In the genomic region with DNA sequence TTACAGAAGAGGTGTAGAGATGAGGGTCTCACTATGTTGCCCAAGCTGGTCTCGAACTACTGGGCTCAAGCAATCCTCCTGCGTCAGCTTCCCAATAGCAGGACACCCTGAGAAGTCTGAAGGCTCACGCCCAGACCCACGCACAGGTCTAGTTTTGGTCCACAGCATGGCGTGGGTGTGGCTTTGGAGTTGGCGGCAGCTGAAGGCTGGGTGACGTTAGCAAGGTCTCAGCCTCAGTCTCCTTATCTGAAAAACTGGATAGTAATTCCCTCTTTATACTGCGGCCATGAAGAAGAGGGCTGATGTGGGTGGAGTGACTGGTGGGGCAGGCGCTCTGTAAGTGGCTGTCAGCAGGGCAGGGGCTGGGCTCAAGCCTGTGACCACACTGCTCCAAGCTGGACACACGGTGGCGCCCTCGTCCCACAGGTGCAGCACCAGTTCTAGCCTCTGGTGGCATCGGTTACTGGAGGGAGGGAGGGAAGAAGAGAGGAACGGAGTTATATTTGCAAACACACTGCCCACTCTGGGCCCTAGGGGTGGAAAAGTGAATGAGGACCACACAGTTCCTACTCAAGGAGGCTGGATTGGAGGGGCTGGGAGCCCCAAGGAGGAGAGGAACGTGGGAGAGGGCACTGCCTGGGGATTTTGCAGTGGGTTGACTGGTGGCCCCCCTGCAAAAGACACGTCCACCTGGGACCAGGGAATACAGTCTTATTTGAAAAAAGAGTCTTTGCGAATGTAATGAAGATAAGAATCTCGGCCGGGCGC, we compare ENCODE assay signal across 1 cellular context.
A peak's percentile ranks its signal among the peaks of the same experiment; 100 is the strongest.
TF ChIP-seq lines count a peak whose summit lies in the region.

No MANE protein-coding gene starts in this region.

TF ChIP-seq in HepG2, 621 proteins besides CTCF, POLR2A, EP300 and RAD21 (continued from another document):
- TF ChIP-seq, protein P1, sequence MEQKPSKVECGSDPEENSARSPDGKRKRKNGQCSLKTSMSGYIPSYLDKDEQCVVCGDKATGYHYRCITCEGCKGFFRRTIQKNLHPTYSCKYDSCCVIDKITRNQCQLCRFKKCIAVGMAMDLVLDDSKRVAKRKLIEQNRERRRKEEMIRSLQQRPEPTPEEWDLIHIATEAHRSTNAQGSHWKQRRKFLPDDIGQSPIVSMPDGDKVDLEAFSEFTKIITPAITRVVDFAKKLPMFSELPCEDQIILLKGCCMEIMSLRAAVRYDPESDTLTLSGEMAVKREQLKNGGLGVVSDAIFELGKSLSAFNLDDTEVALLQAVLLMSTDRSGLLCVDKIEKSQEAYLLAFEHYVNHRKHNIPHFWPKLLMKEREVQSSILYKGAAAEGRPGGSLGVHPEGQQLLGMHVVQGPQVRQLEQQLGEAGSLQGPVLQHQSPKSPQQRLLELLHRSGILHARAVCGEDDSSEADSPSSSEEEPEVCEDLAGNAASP (CRISPR knock-in tag; IDR thresholded peaks at IDR 0.05; ENCODE audit: borderline replicate concordance): peak; percentile 59; the same call in 1 of the 2 replicates
- TF ChIP-seq, protein P2, sequence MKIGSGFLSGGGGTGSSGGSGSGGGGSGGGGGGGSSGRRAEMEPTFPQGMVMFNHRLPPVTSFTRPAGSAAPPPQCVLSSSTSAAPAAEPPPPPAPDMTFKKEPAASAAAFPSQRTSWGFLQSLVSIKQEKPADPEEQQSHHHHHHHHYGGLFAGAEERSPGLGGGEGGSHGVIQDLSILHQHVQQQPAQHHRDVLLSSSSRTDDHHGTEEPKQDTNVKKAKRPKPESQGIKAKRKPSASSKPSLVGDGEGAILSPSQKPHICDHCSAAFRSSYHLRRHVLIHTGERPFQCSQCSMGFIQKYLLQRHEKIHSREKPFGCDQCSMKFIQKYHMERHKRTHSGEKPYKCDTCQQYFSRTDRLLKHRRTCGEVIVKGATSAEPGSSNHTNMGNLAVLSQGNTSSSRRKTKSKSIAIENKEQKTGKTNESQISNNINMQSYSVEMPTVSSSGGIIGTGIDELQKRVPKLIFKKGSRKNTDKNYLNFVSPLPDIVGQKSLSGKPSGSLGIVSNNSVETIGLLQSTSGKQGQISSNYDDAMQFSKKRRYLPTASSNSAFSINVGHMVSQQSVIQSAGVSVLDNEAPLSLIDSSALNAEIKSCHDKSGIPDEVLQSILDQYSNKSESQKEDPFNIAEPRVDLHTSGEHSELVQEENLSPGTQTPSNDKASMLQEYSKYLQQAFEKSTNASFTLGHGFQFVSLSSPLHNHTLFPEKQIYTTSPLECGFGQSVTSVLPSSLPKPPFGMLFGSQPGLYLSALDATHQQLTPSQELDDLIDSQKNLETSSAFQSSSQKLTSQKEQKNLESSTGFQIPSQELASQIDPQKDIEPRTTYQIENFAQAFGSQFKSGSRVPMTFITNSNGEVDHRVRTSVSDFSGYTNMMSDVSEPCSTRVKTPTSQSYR (CRISPR knock-in tag; IDR thresholded peaks at IDR 0.05; ENCODE audit: borderline replicate concordance): no peak
- TF ChIP-seq DPF2 (CRISPR knock-in tag; IDR thresholded peaks at IDR 0.05; ENCODE audit: borderline replicate concordance, low read depth) (0 out of 2 replicates have a peak, but pooled peaks have one; percentile 29), ZNF292 (CRISPR knock-in tag; IDR thresholded peaks at IDR 0.05; ENCODE audit: borderline replicate concordance, low read depth) (peak; percentile 26; the same call in 1 of the 2 replicates), ARNT (IDR thresholded peaks at IDR 0.05) (no peak), ZNF205 (CRISPR knock-in tag; IDR thresholded peaks at IDR 0.05) (peak; percentile 47; the same call in 1 of the 2 replicates), MIXL1 (CRISPR knock-in tag; IDR thresholded peaks at IDR 0.05) (peak; percentile 62; the same call in 1 of the 2 replicates), ZNF737 (CRISPR knock-in tag; IDR thresholded peaks at IDR 0.05; ENCODE audit: borderline replicate concordance) (no peak), NR2F6 (IDR thresholded peaks at IDR 0.05) (no peak), NR2F6 (CRISPR knock-in tag; IDR thresholded peaks at IDR 0.05) (peak; percentile 72)
- TF ChIP-seq, protein P3, sequence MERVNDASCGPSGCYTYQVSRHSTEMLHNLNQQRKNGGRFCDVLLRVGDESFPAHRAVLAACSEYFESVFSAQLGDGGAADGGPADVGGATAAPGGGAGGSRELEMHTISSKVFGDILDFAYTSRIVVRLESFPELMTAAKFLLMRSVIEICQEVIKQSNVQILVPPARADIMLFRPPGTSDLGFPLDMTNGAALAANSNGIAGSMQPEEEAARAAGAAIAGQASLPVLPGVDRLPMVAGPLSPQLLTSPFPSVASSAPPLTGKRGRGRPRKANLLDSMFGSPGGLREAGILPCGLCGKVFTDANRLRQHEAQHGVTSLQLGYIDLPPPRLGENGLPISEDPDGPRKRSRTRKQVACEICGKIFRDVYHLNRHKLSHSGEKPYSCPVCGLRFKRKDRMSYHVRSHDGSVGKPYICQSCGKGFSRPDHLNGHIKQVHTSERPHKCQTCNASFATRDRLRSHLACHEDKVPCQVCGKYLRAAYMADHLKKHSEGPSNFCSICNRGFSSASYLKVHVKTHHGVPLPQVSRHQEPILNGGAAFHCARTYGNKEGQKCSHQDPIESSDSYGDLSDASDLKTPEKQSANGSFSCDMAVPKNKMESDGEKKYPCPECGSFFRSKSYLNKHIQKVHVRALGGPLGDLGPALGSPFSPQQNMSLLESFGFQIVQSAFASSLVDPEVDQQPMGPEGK (CRISPR knock-in tag; IDR thresholded peaks at IDR 0.05): peak; percentile 74
- TF ChIP-seq, protein P4, sequence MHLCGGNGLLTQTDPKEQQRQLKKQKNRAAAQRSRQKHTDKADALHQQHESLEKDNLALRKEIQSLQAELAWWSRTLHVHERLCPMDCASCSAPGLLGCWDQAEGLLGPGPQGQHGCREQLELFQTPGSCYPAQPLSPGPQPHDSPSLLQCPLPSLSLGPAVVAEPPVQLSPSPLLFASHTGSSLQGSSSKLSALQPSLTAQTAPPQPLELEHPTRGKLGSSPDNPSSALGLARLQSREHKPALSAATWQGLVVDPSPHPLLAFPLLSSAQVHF (CRISPR knock-in tag; IDR thresholded peaks at IDR 0.05): no peak
- TF ChIP-seq, protein P5, sequence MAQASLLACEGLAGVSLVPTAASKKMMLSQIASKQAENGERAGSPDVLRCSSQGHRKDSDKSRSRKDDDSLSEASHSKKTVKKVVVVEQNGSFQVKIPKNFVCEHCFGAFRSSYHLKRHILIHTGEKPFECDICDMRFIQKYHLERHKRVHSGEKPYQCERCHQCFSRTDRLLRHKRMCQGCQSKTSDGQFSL (CRISPR knock-in tag; IDR thresholded peaks at IDR 0.05): 0 out of 2 replicates have a peak, but pooled peaks have one; percentile 20
